ENCODE assay signal across 9 cellular contexts in genomic region chr15:73983211-73983727, GRCh38. TPM values are rescaled to one million over a fixed set of nuclear protein-coding genes. Genes with fewer than 3 reads are reported as not detected.
A peak's percentile ranks its signal among the peaks of the same experiment; 100 is the strongest.
DNase-seq lines count a peak whose midpoint lies in the region.
"Had no signal": no experiment of that assay in that cellular context is flagged by ENCODE, and none has a peak within 500 bp of the region (broad histone marks: within the 10 kb centered on the region; RNA-seq: fewer than 3 reads in every experiment).

No MANE protein-coding gene starts in this region.

- H3K4me3 ChIP-seq in thymus (ENCODE audit: low read length), result no peak overlapping the region

- 75% methylated on average over 10 of the region's 10 CpGs for WGBS in thymus

- peaks cover 33% of the 10 kb centered on the region for H3K4me1 ChIP-seq in thymus (ENCODE audit: control insufficient read depth, insufficient read depth, low read length)

- peaks cover 31% of the 10 kb centered on the region for H3K36me3 ChIP-seq in thymus (ENCODE audit: control insufficient read depth, insufficient read depth)

- no peaks in the 10 kb centered on the region for H3K9me3 ChIP-seq in thymus (ENCODE audit: control insufficient read depth)

- DNase-seq in DMS 273 (lab: John Stamatoyannopoulos, UW; ENCODE audit: unreplicated experiment) (peak; percentile 71), DMS 273 treated with DMSO at 0.1 percent for 48 hours (lab: John Stamatoyannopoulos, UW) (no peak), amniotic stem cell (lab: John Stamatoyannopoulos, UW) (peak; percentile 55), iPS-NIHi11 (ENCODE audit: low spot score) (peak; percentile 14), GDM1 (lab: John Stamatoyannopoulos, UW) (no peak), NOMO-1 treated with dmso at 0.1 percent for 144 hours (lab: John Stamatoyannopoulos, UW; ENCODE audit: unreplicated experiment) (no peak), NCI-H187 (lab: John Stamatoyannopoulos, UW) (no peak)

- no peaks in the 10 kb centered on the region for H3K27me3 ChIP-seq in thymus (ENCODE audit: control insufficient read depth, insufficient read depth)

- H3K27ac ChIP-seq in thymus (ENCODE audit: low read depth), result peak overlapping the region; percentile 87
- H3K27ac ChIP-seq: 22Rv1 had no signal

RNA-seq across cellular contexts. Expression of gene STOML1, which starts 8.8 kb away (rescaled TPM):
- polyA plus RNA-seq in thymus, result 19.1 TPM

RNA-seq across cellular contexts. Expression of gene PML, which starts 11.2 kb away (rescaled TPM):
- 35.7 TPM for polyA plus RNA-seq in thymus

RNA-seq across cellular contexts. Expression of gene LOXL1, which starts 57.0 kb away (rescaled TPM):
- 6.7 TPM for polyA plus RNA-seq in thymus

Comparison
In these comparisons a context has a peak if more than half of its experiments do, and no peak if none do; other contexts are left out.
1. DNase-seq: peak in DMS 273 (single experiment), amniotic stem cell (single experiment) and iPS-NIHi11 (single experiment); none in DMS 273 treated with DMSO at 0.1 percent for 48 hours (single experiment), GDM1 (single experiment), NOMO-1 treated with dmso at 0.1 percent for 144 hours (single experiment) and NCI-H187 (0 of 2).